ENCODE assay signal across 14 cellular contexts in genomic region chr11:132848336-132848735, GRCh38.
"Had no signal": no experiment of that assay in that cellular context is flagged by ENCODE, and none has a peak within 500 bp of the region (broad histone marks: within the 10 kb centered on the region; RNA-seq: fewer than 3 reads in every experiment).

No MANE protein-coding gene starts in this region.

- ATAC-seq: activated CD4-positive, CD25-positive, alpha-beta regulatory T cell treated with anti-CD3 and anti-CD28 coated beads, Interleukin-2, amount 50 U/mL, for 24 hours; naive thymus-derived CD4-positive, alpha-beta T cell; stimulated activated effector memory CD8-positive, alpha-beta T cell treated with anti-CD3 and anti-CD28 coated beads, Interleukin-12 subunit alpha, Interleukin-12 subunit beta, amount 100 ng/mL, for 72 hours had no signal

- H3K4me3 ChIP-seq: lower lobe of right lung, right atrium auricular region, tibial artery had no signal

- H3K4me1 ChIP-seq: lower lobe of right lung, right atrium auricular region, tibial artery had no signal

- H3K27ac ChIP-seq: lower lobe of right lung, neutrophil, right atrium auricular region, tibial artery had no signal

- H3K27me3 ChIP-seq: neutrophil, right atrium auricular region, tibial artery had no signal

- H3K9me3 ChIP-seq: lower lobe of right lung, neutrophil, right atrium auricular region, tibial artery had no signal

- DNase-seq: activated CD4-positive, alpha-beta T cell treated with anti-CD3 and anti-CD28 coated beads, Interleukin-2, amount 50 U/mL, for 4 hours; activated effector memory CD4-positive, alpha-beta T cell treated with Interleukin-2 at 50 U/mL for 16 hours; activated T-cell treated with anti-CD3 and anti-CD28 coated beads, Interleukin-2, amount 50 U/mL, for 1 hour; cortex of kidney; effector CD8-positive, alpha-beta T cell; hypothalamus; lower lobe of right lung; naive thymus-derived CD4-positive, alpha-beta T cell; posterior cingulate gyrus; tibial artery had no signal

- H3K36me3 ChIP-seq: lower lobe of right lung, neutrophil, right atrium auricular region, tibial artery had no signal
